ENCODE assay signal across 15 cellular contexts in genomic region chr1:110308247-110308646, GRCh38. TPM values are rescaled to one million over a fixed set of nuclear protein-coding genes. Genes with fewer than 3 reads are reported as not detected.
DNase-seq lines count a peak whose midpoint lies in the region; ATAC-seq and TF ChIP-seq lines count a peak whose summit lies in the region.
"Had no signal": no experiment of that assay in that cellular context is flagged by ENCODE, and none has a peak within 500 bp of the region (broad histone marks: within the 10 kb centered on the region; RNA-seq: fewer than 3 reads in every experiment).

No MANE protein-coding gene starts in this region.

- TF ChIP-seq POLR2A in body of pancreas (IDR thresholded peaks at IDR 0.05) (no peak), ovary (IDR thresholded peaks at IDR 0.05) (no peak)

- peaks cover 18% of the 10 kb centered on the region for H3K4me1 ChIP-seq in body of pancreas
- peaks cover 2% of the 10 kb centered on the region for H3K4me1 ChIP-seq in ovary (ENCODE audit: insufficient read depth)

- WGBS in body of pancreas, 2 donors: 71 to 78% methylated on average over 3 of the region's 3 CpGs
- WGBS in ovary, 3 donors: 14 to 25% (median 18%) methylated on average over 3 of the region's 3 CpGs

- TF ChIP-seq CTCF in body of pancreas (IDR thresholded peaks at IDR 0.05): no peak
- TF ChIP-seq CTCF in ovary (IDR thresholded peaks at IDR 0.05): no peak

- H3K36me3 ChIP-seq in body of pancreas (replicated peaks in 1 of 2; ENCODE audit: insufficient read depth in 1 of 2, low read depth in 2 of 2): no peaks in the 10 kb centered on the region
- H3K36me3 ChIP-seq in ovary: no peaks in the 10 kb centered on the region
- H3K36me3 ChIP-seq: sigmoid colon had no signal

- H3K9me3 ChIP-seq in body of pancreas: no peaks in the 10 kb centered on the region
- no peaks in the 10 kb centered on the region for H3K9me3 ChIP-seq in ovary
- H3K9me3 ChIP-seq: sigmoid colon had no signal

- H3K27me3 ChIP-seq in body of pancreas: no peaks in the 10 kb centered on the region
- H3K27me3 ChIP-seq in ovary: no peaks in the 10 kb centered on the region
- H3K27me3 ChIP-seq: sigmoid colon had no signal

- no peak for TF ChIP-seq EP300 in ovary (IDR thresholded peaks at IDR 0.05)

- H3K4me3 ChIP-seq in body of pancreas (no peak overlapping the region), ovary (no peak overlapping the region)
- H3K4me3 ChIP-seq: sigmoid colon had no signal

- ATAC-seq in left cardiac atrium (peak in 1 of 2 donors; percentile 80), left ventricle myocardium superior (no peak), body of pancreas (peak; percentile 34), GM18511 (IDR thresholded peaks at IDR 0.05; ENCODE audit: unreplicated experiment) (no peak)
- ATAC-seq: natural killer cell; stimulated activated naive CD8-positive, alpha-beta T cell treated with anti-CD3 and anti-CD28 coated beads, Interleukin-15, amount 100 ng/mL, for 72 hours had no signal

- DNase-seq in left cardiac atrium (peak; percentile 22), left ventricle myocardium superior (no peak), body of pancreas (peak in 1 of 4 donors; percentile 20), iris pigment epithelial cell (ENCODE audit: low read depth) (peak; percentile 90), ovary (no peak), Kasumi-1 (lab: John Stamatoyannopoulos, UW) (no peak)
- no peak for DNase-seq in activated CD4-positive, CD25-positive, alpha-beta regulatory T cell treated with anti-CD3 and anti-CD28 coated beads, Interleukin-2, amount 50 U/mL, for 72 hours
- DNase-seq: activated CD4-positive, alpha-beta T cell treated with anti-CD3 and anti-CD28 coated beads, Interleukin-2, amount 50 U/mL, for 1 hour; anterior cingulate cortex; natural killer cell; SHP77; sigmoid colon; stimulated activated naive CD8-positive, alpha-beta T cell treated with anti-CD3 and anti-CD28 coated beads, Interleukin-15, amount 100 ng/mL, for 72 hours had no signal

- peak overlapping the region in 1 of 4 donors; percentile 2 for H3K27ac ChIP-seq in body of pancreas
- H3K27ac ChIP-seq in ovary: no peak overlapping the region
- H3K27ac ChIP-seq: HL-60, sigmoid colon had no signal

- intact Hi-C loops in left cardiac atrium (cut with DNase I): no loop called here
- intact Hi-C loops in left ventricle myocardium superior (cut with micrococcal nuclease): no loop called here
- intact Hi-C loops in body of pancreas (cut with DNase I): no loop called here
- intact Hi-C loops in ovary (cut with DNase I): no loop called here

RNA-seq across cellular contexts. Expression of gene RBM15, which starts 30.9 kb away (rescaled TPM):
- total RNA-seq in left cardiac atrium (10 to 100 TPM; 13.7 to 19.6 TPM), left ventricle myocardium superior (14.1 TPM), body of pancreas (10 to 100 TPM; 21.4 to 25.9 TPM), ovary (10 to 100 TPM; 21.2 to 28.7 (median 26.2) TPM)
- 1 to 10 TPM; 3.4 to 3.5 TPM for polyA plus RNA-seq in ovary

Comparison
In these comparisons a context has a peak if more than half of its experiments do, and no peak if none do; other contexts are left out.
1. DNase-seq: peak in left cardiac atrium (single experiment) and iris pigment epithelial cell (single experiment); none in left ventricle myocardium superior (single experiment), ovary (0 of 5), activated CD4-positive, CD25-positive, alpha-beta regulatory T cell treated with anti-CD3 and anti-CD28 coated beads, Interleukin-2, amount 50 U/mL, for 72 hours (single experiment) and Kasumi-1 (0 of 2).